ENCODE assay signal across 22 cellular contexts in genomic region chr4:103162176-103162575, GRCh38.
"Had no signal": no experiment of that assay in that cellular context is flagged by ENCODE, and none has a peak within 500 bp of the region (broad histone marks: within the 10 kb centered on the region; RNA-seq: fewer than 3 reads in every experiment).

No MANE protein-coding gene starts in this region.

- H3K27ac ChIP-seq: coronary artery, dorsolateral prefrontal cortex, esophagus muscularis mucosa, foreskin keratinocyte, gastrocnemius medialis, heart right ventricle, left lung, lower lobe of right lung had no signal

- DNase-seq: dermis blood vessel endothelial cell; dorsolateral prefrontal cortex; effector CD4-positive, alpha-beta T cell; effector memory CD4-positive, alpha-beta T cell; foreskin keratinocyte; gastrocnemius medialis; glutamatergic neuron; head of caudate nucleus; heart right ventricle; hippocampal formation; left cardiac atrium; left lung; left ventricle myocardium superior; lower lobe of right lung; mesenchymal stem cell; mucosa of descending colon had no signal

- FAIRE-seq: endothelial cell of umbilical vein, islet of Langerhans, keratinocyte had no signal

- H3K4me1 ChIP-seq: esophagus muscularis mucosa, foreskin keratinocyte, gastrocnemius medialis, heart right ventricle, left lung, lower lobe of right lung had no signal

- ATAC-seq: foreskin keratinocyte, gastrocnemius medialis, heart right ventricle, left cardiac atrium, left lung, left ventricle myocardium superior, lower lobe of right lung, mucosa of descending colon had no signal

- H3K36me3 ChIP-seq: esophagus muscularis mucosa, gastrocnemius medialis, left lung, lower lobe of right lung had no signal

- H3K9me3 ChIP-seq: esophagus muscularis mucosa, gastrocnemius medialis, heart right ventricle, left lung, lower lobe of right lung, mucosa of descending colon had no signal

- H3K4me3 Mint-ChIP-seq: mesothelial cell of epicardium had no signal

- H3K27ac Mint-ChIP-seq: mesothelial cell of epicardium had no signal

- H3K9me3 Mint-ChIP-seq: mesothelial cell of epicardium had no signal

- H3K4me1 Mint-ChIP-seq: mesothelial cell of epicardium had no signal

- H3K27me3 ChIP-seq: dorsolateral prefrontal cortex, esophagus muscularis mucosa, foreskin keratinocyte, gastrocnemius medialis, heart right ventricle, left lung had no signal

- H3K4me3 ChIP-seq: coronary artery, dorsolateral prefrontal cortex, esophagus muscularis mucosa, gastrocnemius medialis, heart right ventricle, left lung, lower lobe of right lung, mucosa of descending colon had no signal
